In the genomic region with DNA sequence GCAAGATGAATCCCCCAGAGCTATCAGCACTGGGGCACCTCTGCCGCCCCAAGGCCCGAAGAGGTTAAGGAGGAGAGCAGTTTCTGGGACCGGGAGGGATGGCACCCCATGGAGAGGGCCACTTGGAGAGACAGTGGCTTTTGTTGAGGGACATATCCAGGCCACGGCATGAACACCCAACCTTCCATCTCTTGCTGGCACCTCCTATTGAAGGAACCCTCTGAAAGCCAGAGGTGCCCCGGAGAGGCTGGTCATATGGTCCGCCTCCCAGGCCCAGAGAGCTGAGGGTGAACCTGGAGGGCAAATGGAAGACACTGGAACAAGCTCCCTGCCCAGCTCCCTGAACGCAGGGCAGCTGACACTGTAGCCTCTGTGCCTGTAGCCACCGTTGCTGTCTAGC, we compare ENCODE assay signal across 25 cellular contexts.
"Had no signal": no experiment of that assay in that cellular context is flagged by ENCODE, and none has a peak within 500 bp of the region (broad histone marks: within the 10 kb centered on the region; RNA-seq: fewer than 3 reads in every experiment).

No MANE protein-coding gene starts in this region.

- H3K27ac ChIP-seq: coronary artery, dorsolateral prefrontal cortex, gastroesophageal sphincter, left ventricle myocardium inferior, ovary, prostate gland, suprapubic skin, tibial artery had no signal

- H3K9me3 ChIP-seq: gastroesophageal sphincter, left ventricle myocardium inferior, ovary, prostate gland, suprapubic skin, tibial artery had no signal

- H3K4me3 Mint-ChIP-seq: activated CD4-positive, alpha-beta memory T cell treated with anti-CD3 and anti-CD28 coated beads for 36 hours; activated naive CD4-positive, alpha-beta T cell treated with anti-CD3 and anti-CD28 coated beads, Interleukin-2, amount 50 U/mL, for 24 hours; activated naive CD8-positive, alpha-beta T cell treated with anti-CD3 and anti-CD28 coated beads, Interleukin-2, amount 50 U/mL, for 24 hours; nephron progenitor cell; T-cell; T-helper 2 cell treated with Interferon-gamma antibody and Interleukin-4, amounts not matched to agents 5 μg/mL and 100 μg/mL, for 36 hours had no signal

- H3K36me3 ChIP-seq: gastroesophageal sphincter, left ventricle myocardium inferior, ovary, prostate gland, suprapubic skin, tibial artery had no signal

- H3K4me1 ChIP-seq: prostate gland had no signal

- H3K4me2 ChIP-seq: hepatocyte had no signal

- H3K27me3 Mint-ChIP-seq: activated CD4-positive, alpha-beta memory T cell treated with anti-CD3 and anti-CD28 coated beads for 36 hours; activated naive CD4-positive, alpha-beta T cell treated with anti-CD3 and anti-CD28 coated beads, Interleukin-2, amount 50 U/mL, for 24 hours; activated naive CD8-positive, alpha-beta T cell treated with anti-CD3 and anti-CD28 coated beads, Interleukin-2, amount 50 U/mL, for 24 hours; T-cell had no signal

- H3K4me3 ChIP-seq: coronary artery, dorsolateral prefrontal cortex, gastroesophageal sphincter, hepatocyte, left ventricle myocardium inferior, lung, ovary, prostate gland, suprapubic skin, tibial artery had no signal

- H2AFZ ChIP-seq: hepatocyte had no signal

- H3K27me3 ChIP-seq: gastroesophageal sphincter, hepatocyte, ovary, suprapubic skin, tibial artery had no signal

- H3K4me1 Mint-ChIP-seq: activated naive CD4-positive, alpha-beta T cell treated with anti-CD3 and anti-CD28 coated beads, Interleukin-2, amount 50 U/mL, for 24 hours had no signal

- ATAC-seq: activated naive CD8-positive, alpha-beta T cell treated with anti-CD3 and anti-CD28 coated beads, Interleukin-2, amount 50 U/mL, for 24 hours; gastroesophageal sphincter; T-cell had no signal

- DNase-seq: activated CD4-positive, alpha-beta memory T cell treated with anti-CD3 and anti-CD28 coated beads for 36 hours; activated CD4-positive, alpha-beta T cell treated with anti-CD3 and anti-CD28 coated beads for 48 hours; activated CD8-positive, alpha-beta memory T cell treated with anti-CD3 and anti-CD28 coated beads, Interleukin-2, amount 50 U/mL, for 4 hours; activated gamma-delta T cell; activated naive CD8-positive, alpha-beta T cell treated with anti-CD3 and anti-CD28 coated beads, Interleukin-2, amount 50 U/mL, for 24 hours; activated T-cell treated with anti-CD3 and anti-CD28 coated beads, Interleukin-2, amount 50 U/mL, for 1 hour; dorsolateral prefrontal cortex; effector memory CD4-positive, alpha-beta T cell; islet precursor cell; left ventricle myocardium inferior; nephron progenitor cell; ovary; stimulated activated CD4-positive, alpha-beta T cell treated with anti-CD3 and anti-CD28 coated beads, Interleukin-15, amount 100 ng/mL, for 24 hours; stimulated activated CD4-positive, alpha-beta T cell treated with anti-CD3 and anti-CD28 coated beads, Interleukin-2, amount 100 ng/mL, for 24 hours; stimulated activated naive CD4-positive, alpha-beta T cell; T-cell had no signal

- H3K9me3 Mint-ChIP-seq: activated CD4-positive, alpha-beta memory T cell treated with anti-CD3 and anti-CD28 coated beads for 36 hours; activated naive CD4-positive, alpha-beta T cell treated with anti-CD3 and anti-CD28 coated beads, Interleukin-2, amount 50 U/mL, for 24 hours; activated naive CD8-positive, alpha-beta T cell treated with anti-CD3 and anti-CD28 coated beads, Interleukin-2, amount 50 U/mL, for 24 hours; nephron progenitor cell; T-cell; T-helper 2 cell treated with Interferon-gamma antibody and Interleukin-4, amounts not matched to agents 5 μg/mL and 100 μg/mL, for 36 hours had no signal

- H3K79me2 ChIP-seq: hepatocyte had no signal

- H3K36me3 Mint-ChIP-seq: activated CD4-positive, alpha-beta memory T cell treated with anti-CD3 and anti-CD28 coated beads for 36 hours had no signal

- H3K27ac Mint-ChIP-seq: activated CD4-positive, alpha-beta memory T cell treated with anti-CD3 and anti-CD28 coated beads for 36 hours; activated naive CD4-positive, alpha-beta T cell treated with anti-CD3 and anti-CD28 coated beads, Interleukin-2, amount 50 U/mL, for 24 hours; activated naive CD8-positive, alpha-beta T cell treated with anti-CD3 and anti-CD28 coated beads, Interleukin-2, amount 50 U/mL, for 24 hours; nephron progenitor cell; T-helper 2 cell treated with Interferon-gamma antibody and Interleukin-4, amounts not matched to agents 5 μg/mL and 100 μg/mL, for 36 hours had no signal
